Comparison of ENCODE assay signal across 1 cellular context in the genomic region with DNA sequence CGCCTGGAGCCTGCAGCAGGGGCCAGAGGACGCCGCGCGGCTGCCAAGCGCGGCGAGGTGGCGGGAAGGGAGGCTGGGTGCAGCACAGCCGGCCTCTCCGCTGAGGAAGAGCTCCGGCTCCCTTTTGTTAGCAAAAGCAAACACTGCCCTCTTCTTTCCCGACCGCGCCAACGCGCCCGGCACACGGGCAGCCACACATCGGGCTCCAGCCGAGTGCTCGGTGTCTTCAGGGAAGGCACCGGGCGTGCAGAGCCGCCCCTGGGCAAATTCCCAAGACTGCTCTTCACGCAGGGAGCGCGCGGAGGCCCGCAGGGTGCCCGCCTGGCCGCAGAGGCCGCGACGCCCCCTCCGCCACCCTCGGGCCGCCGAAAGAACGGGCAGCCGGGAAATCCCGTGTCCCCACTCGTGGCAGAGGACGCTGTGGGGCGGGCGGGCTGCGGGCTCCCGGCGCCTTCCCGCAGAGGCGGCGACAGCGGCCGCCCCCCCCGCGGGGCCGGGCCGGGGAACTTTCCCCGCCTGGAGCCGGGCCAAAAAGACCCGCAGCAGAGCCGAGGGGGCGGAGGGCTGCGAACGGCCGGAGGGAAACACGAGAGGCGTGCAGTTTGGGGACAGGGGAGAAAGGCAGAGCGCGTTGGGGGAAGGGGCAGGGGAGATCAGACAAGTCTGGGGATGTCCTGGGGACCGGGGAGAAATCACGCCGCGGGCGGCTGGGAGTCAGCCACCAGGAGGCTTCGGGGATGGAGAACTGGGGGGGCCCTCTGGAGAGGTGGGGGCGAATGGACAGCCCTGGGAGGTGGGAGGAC.
A peak's percentile ranks its signal among the peaks of the same experiment; 100 is the strongest.
TF ChIP-seq lines count a peak whose summit lies in the region.

No MANE protein-coding gene starts in this region.

TF ChIP-seq in HepG2, 621 proteins besides CTCF, POLR2A, EP300 and RAD21 (continued from another document and continues in another):
- TF ChIP-seq ZNF577 (CRISPR knock-in tag; IDR thresholded peaks at IDR 0.05; ENCODE audit: borderline replicate concordance, low read depth) = no peak
- TF ChIP-seq POLR2AphosphoS5 (IDR thresholded peaks at IDR 0.05; ENCODE audit: low read depth, low read length) = no peak
- TF ChIP-seq, protein P1, sequence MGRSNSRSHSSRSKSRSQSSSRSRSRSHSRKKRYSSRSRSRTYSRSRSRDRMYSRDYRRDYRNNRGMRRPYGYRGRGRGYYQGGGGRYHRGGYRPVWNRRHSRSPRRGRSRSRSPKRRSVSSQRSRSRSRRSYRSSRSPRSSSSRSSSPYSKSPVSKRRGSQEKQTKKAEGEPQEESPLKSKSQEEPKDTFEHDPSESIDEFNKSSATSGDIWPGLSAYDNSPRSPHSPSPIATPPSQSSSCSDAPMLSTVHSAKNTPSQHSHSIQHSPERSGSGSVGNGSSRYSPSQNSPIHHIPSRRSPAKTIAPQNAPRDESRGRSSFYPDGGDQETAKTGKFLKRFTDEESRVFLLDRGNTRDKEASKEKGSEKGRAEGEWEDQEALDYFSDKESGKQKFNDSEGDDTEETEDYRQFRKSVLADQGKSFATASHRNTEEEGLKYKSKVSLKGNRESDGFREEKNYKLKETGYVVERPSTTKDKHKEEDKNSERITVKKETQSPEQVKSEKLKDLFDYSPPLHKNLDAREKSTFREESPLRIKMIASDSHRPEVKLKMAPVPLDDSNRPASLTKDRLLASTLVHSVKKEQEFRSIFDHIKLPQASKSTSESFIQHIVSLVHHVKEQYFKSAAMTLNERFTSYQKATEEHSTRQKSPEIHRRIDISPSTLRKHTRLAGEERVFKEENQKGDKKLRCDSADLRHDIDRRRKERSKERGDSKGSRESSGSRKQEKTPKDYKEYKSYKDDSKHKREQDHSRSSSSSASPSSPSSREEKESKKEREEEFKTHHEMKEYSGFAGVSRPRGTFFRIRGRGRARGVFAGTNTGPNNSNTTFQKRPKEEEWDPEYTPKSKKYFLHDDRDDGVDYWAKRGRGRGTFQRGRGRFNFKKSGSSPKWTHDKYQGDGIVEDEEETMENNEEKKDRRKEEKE (IDR thresholded peaks at IDR 0.05) = no peak
- no peak for TF ChIP-seq TP53 (CRISPR knock-in tag; conservative IDR thresholded peaks at IDR 0.05)
- no peak for TF ChIP-seq EZH2 (conservative IDR thresholded peaks at IDR 0.05; ENCODE audit: low read depth, low read length)
- TF ChIP-seq, protein P2, sequence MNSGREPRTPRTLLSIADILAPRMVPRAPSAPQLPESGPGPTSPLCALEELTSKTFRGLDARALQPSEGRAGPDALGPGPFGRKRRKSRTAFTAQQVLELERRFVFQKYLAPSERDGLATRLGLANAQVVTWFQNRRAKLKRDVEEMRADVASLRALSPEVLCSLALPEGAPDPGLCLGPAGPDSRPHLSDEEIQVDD (CRISPR knock-in tag; IDR thresholded peaks at IDR 0.05; ENCODE audit: borderline replicate concordance) = no peak
- TF ChIP-seq PHF21A (CRISPR knock-in tag; IDR thresholded peaks at IDR 0.05) = no peak
- no peak for TF ChIP-seq ZKSCAN8 (CRISPR knock-in tag; IDR thresholded peaks at IDR 0.05; ENCODE audit: borderline replicate concordance)
- TF ChIP-seq, protein P3, sequence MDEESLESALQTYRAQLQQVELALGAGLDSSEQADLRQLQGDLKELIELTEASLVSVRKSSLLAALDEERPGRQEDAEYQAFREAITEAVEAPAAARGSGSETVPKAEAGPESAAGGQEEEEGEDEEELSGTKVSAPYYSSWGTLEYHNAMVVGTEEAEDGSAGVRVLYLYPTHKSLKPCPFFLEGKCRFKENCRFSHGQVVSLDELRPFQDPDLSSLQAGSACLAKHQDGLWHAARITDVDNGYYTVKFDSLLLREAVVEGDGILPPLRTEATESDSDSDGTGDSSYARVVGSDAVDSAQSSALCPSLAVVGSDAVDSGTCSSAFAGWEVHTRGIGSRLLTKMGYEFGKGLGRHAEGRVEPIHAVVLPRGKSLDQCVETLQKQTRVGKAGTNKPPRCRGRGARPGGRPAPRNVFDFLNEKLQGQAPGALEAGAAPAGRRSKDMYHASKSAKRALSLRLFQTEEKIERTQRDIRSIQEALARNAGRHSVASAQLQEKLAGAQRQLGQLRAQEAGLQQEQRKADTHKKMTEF (CRISPR knock-in tag; IDR thresholded peaks at IDR 0.05) = 0 out of 2 replicates have a peak, but pooled peaks have one; percentile 52
- TF ChIP-seq ZFY (CRISPR knock-in tag; IDR thresholded peaks at IDR 0.05) = no peak; the same call in 1 of the 2 replicates
- no peak; the same call in 1 of the 2 replicates for TF ChIP-seq ZNF749 (CRISPR knock-in tag; IDR thresholded peaks at IDR 0.05; ENCODE audit: borderline replicate concordance)
- TF ChIP-seq, protein P4, sequence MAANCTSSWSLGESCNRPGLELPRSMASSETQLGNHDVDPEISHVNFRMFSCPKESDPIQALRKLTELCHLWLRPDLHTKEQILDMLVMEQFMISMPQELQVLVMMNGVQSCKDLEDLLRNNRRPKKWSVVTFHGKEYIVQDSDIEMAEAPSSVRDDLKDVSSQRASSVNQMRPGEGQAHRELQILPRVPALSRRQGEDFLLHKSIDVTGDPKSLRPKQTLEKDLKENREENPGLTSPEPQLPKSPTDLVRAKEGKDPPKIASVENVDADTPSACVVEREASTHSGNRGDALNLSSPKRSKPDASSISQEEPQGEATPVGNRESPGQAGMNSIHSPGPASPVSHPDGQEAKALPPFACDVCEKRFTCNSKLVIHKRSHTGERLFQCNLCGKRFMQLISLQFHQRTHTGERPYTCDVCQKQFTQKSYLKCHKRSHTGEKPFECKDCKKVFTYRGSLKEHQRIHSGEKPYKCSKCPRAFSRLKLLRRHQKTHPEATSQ (CRISPR knock-in tag; IDR thresholded peaks at IDR 0.05; ENCODE audit: borderline replicate concordance) = 0 out of 2 replicates have a peak, but pooled peaks have one; percentile 31
- TF ChIP-seq, protein P5, sequence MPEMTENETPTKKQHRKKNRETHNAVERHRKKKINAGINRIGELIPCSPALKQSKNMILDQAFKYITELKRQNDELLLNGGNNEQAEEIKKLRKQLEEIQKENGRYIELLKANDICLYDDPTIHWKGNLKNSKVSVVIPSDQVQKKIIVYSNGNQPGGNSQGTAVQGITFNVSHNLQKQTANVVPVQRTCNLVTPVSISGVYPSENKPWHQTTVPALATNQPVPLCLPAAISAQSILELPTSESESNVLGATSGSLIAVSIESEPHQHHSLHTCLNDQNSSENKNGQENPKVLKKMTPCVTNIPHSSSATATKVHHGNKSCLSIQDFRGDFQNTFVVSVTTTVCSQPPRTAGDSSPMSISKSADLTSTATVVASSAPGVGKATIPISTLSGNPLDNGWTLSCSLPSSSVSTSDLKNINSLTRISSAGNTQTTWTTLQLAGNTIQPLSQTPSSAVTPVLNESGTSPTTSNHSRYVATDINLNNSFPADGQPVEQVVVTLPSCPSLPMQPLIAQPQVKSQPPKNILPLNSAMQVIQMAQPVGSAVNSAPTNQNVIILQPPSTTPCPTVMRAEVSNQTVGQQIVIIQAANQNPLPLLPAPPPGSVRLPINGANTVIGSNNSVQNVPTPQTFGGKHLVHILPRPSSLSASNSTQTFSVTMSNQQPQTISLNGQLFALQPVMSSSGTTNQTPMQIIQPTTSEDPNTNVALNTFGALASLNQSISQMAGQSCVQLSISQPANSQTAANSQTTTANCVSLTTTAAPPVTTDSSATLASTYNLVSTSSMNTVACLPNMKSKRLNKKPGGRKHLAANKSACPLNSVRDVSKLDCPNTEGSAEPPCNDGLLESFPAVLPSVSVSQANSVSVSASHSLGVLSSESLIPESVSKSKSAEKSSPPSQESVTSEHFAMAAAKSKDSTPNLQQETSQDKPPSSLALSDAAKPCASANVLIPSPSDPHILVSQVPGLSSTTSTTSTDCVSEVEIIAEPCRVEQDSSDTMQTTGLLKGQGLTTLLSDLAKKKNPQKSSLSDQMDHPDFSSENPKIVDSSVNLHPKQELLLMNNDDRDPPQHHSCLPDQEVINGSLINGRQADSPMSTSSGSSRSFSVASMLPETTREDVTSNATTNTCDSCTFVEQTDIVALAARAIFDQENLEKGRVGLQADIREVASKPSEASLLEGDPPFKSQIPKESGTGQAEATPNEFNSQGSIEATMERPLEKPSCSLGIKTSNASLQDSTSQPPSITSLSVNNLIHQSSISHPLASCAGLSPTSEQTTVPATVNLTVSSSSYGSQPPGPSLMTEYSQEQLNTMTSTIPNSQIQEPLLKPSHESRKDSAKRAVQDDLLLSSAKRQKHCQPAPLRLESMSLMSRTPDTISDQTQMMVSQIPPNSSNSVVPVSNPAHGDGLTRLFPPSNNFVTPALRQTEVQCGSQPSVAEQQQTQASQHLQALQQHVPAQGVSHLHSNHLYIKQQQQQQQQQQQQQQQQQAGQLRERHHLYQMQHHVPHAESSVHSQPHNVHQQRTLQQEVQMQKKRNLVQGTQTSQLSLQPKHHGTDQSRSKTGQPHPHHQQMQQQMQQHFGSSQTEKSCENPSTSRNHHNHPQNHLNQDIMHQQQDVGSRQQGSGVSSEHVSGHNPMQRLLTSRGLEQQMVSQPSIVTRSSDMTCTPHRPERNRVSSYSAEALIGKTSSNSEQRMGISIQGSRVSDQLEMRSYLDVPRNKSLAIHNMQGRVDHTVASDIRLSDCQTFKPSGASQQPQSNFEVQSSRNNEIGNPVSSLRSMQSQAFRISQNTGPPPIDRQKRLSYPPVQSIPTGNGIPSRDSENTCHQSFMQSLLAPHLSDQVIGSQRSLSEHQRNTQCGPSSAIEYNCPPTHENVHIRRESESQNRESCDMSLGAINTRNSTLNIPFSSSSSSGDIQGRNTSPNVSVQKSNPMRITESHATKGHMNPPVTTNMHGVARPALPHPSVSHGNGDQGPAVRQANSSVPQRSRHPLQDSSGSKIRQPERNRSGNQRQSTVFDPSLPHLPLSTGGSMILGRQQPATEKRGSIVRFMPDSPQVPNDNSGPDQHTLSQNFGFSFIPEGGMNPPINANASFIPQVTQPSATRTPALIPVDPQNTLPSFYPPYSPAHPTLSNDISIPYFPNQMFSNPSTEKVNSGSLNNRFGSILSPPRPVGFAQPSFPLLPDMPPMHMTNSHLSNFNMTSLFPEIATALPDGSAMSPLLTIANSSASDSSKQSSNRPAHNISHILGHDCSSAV (CRISPR knock-in tag; IDR thresholded peaks at IDR 0.05; ENCODE audit: borderline replicate concordance) = no peak
- TF ChIP-seq CENPX (CRISPR knock-in tag; IDR thresholded peaks at IDR 0.05) = no peak
- TF ChIP-seq, protein P6, sequence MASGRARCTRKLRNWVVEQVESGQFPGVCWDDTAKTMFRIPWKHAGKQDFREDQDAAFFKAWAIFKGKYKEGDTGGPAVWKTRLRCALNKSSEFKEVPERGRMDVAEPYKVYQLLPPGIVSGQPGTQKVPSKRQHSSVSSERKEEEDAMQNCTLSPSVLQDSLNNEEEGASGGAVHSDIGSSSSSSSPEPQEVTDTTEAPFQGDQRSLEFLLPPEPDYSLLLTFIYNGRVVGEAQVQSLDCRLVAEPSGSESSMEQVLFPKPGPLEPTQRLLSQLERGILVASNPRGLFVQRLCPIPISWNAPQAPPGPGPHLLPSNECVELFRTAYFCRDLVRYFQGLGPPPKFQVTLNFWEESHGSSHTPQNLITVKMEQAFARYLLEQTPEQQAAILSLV (CRISPR knock-in tag; IDR thresholded peaks at IDR 0.05; ENCODE audit: borderline replicate concordance) = no peak
- no peak for TF ChIP-seq HDAC6 (IDR thresholded peaks at IDR 0.05; ENCODE audit: low read depth, low read length)
- no peak for TF ChIP-seq ZNF44 (CRISPR knock-in tag; IDR thresholded peaks at IDR 0.05)
- TF ChIP-seq ZNF501 (CRISPR knock-in tag; IDR thresholded peaks at IDR 0.05) = 0 out of 2 replicates have a peak, but pooled peaks have one; percentile 10
- no peak for TF ChIP-seq TOPORS (CRISPR knock-in tag; IDR thresholded peaks at IDR 0.05)
- no peak for TF ChIP-seq MED13 (CRISPR knock-in tag; IDR thresholded peaks at IDR 0.05)
- 0 out of 2 replicates have a peak, but pooled peaks have one; percentile 31 for TF ChIP-seq ZNF354B (CRISPR knock-in tag; IDR thresholded peaks at IDR 0.05)
- no peak for TF ChIP-seq ARNT (IDR thresholded peaks at IDR 0.05)
- TF ChIP-seq, protein P7, sequence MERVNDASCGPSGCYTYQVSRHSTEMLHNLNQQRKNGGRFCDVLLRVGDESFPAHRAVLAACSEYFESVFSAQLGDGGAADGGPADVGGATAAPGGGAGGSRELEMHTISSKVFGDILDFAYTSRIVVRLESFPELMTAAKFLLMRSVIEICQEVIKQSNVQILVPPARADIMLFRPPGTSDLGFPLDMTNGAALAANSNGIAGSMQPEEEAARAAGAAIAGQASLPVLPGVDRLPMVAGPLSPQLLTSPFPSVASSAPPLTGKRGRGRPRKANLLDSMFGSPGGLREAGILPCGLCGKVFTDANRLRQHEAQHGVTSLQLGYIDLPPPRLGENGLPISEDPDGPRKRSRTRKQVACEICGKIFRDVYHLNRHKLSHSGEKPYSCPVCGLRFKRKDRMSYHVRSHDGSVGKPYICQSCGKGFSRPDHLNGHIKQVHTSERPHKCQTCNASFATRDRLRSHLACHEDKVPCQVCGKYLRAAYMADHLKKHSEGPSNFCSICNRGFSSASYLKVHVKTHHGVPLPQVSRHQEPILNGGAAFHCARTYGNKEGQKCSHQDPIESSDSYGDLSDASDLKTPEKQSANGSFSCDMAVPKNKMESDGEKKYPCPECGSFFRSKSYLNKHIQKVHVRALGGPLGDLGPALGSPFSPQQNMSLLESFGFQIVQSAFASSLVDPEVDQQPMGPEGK (CRISPR knock-in tag; IDR thresholded peaks at IDR 0.05) = no peak; the same call in 1 of the 2 replicates
- TF ChIP-seq, protein P8, sequence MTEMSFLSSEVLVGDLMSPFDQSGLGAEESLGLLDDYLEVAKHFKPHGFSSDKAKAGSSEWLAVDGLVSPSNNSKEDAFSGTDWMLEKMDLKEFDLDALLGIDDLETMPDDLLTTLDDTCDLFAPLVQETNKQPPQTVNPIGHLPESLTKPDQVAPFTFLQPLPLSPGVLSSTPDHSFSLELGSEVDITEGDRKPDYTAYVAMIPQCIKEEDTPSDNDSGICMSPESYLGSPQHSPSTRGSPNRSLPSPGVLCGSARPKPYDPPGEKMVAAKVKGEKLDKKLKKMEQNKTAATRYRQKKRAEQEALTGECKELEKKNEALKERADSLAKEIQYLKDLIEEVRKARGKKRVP (CRISPR knock-in tag; IDR thresholded peaks at IDR 0.05) = no peak
- TF ChIP-seq ZNF569 (CRISPR knock-in tag; IDR thresholded peaks at IDR 0.05; ENCODE audit: borderline replicate concordance) = no peak
- TF ChIP-seq AGO2 (optimal IDR thresholded peaks at IDR 0.05; ENCODE audit: low read depth, low read length) = peak; percentile 86
- no peak for TF ChIP-seq NFIC (IDR thresholded peaks at IDR 0.05; ENCODE audit: low read length)
- TF ChIP-seq ARNTL (CRISPR knock-in tag; IDR thresholded peaks at IDR 0.05) = no peak
- peak; percentile 80 for TF ChIP-seq RBFOX2 (IDR thresholded peaks at IDR 0.05; ENCODE audit: low read depth, low read length)
